1 cellular context compared by ENCODE assay signal in the genomic region with DNA sequence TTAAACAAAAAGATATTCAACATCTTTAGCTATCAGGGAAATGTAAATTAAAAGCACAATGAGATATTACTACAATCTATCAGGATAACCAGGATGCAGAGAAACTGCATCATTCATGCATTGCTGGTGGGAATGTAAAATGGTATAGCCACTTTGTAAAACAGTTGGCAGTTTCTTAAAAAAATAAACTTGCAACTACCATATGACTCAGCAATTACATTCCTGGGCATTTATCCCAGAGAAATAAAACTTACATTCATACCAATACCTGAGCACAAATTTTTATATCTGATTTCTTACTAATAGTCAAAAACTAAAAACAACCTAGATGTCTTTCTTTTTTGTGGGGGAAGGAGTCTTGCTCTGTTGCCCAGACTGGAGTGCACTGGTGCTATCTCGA.
TF ChIP-seq lines count a peak whose summit lies in the region.

No MANE protein-coding gene starts in this region.

TF ChIP-seq in IMR-90, 13 proteins besides CTCF, POLR2A, EP300 and RAD21:
- TF ChIP-seq, protein P1, sequence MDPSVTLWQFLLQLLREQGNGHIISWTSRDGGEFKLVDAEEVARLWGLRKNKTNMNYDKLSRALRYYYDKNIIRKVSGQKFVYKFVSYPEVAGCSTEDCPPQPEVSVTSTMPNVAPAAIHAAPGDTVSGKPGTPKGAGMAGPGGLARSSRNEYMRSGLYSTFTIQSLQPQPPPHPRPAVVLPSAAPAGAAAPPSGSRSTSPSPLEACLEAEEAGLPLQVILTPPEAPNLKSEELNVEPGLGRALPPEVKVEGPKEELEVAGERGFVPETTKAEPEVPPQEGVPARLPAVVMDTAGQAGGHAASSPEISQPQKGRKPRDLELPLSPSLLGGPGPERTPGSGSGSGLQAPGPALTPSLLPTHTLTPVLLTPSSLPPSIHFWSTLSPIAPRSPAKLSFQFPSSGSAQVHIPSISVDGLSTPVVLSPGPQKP (IDR thresholded peaks at IDR 0.05; ENCODE audit: borderline replicate concordance, low read depth, low read length), result no peak
- peak; percentile 45; the same call in 1 of the 2 replicates for TF ChIP-seq FOS (IDR thresholded peaks at IDR 0.05; ENCODE audit: low read depth, low read length)
- TF ChIP-seq MAFK (IDR thresholded peaks at IDR 0.05; ENCODE audit: low read depth, low read length), result peak; percentile 65; the same call in 1 of the 2 replicates
- TF ChIP-seq NFE2L2 (IDR thresholded peaks at IDR 0.05; ENCODE audit: low read depth, low read length), result peak; percentile 92
- TF ChIP-seq MXI1 (IDR thresholded peaks at IDR 0.05; ENCODE audit: borderline replicate concordance, low read depth, low read length), result no peak
- TF ChIP-seq RCOR1 (IDR thresholded peaks at IDR 0.05; ENCODE audit: insufficient replicate concordance, low read length), result no peak
